In the genomic region with DNA sequence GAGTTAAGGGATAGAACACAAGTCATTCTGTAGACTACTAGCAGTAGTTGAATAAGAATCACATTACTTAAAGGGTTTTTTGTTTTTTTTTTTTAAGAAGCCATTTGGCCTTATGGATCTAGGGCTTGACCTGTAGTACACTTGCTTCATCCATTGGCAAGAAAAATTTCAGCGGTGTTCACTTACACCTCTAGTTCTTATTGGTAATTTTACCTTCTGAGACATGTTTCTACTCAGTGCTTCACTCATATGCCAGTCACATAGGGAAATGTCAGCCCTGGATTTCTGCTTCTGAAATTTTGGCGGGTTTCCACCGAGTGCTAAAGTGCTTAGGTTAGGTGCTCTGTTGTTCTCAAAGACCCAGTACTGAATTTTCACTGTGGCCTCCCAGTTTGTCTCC, we compare ENCODE assay signal across 22 cellular contexts.
"Had no signal": no experiment of that assay in that cellular context is flagged by ENCODE, and none has a peak within 500 bp of the region (broad histone marks: within the 10 kb centered on the region; RNA-seq: fewer than 3 reads in every experiment).

No MANE protein-coding gene starts in this region.

- H3K9me3 ChIP-seq: heart right ventricle, mucosa of descending colon, stomach, suprapubic skin, tibial nerve had no signal

- H3K27me3 ChIP-seq: cardiac muscle cell, heart right ventricle, stomach, suprapubic skin, tibial nerve had no signal

- H3K4me1 Mint-ChIP-seq: activated CD4-positive, alpha-beta memory T cell treated with anti-CD3 and anti-CD28 coated beads, Interleukin-2, amount 10 ng/mL, durations not matched to agents 7 days and 5 days; activated naive CD4-positive, alpha-beta T cell treated with anti-CD3 and anti-CD28 coated beads, Interleukin-2, amount 10 ng/mL, durations not matched to agents 7 days and 5 days had no signal

- H3K27ac Mint-ChIP-seq: activated CD4-positive, alpha-beta memory T cell treated with anti-CD3 and anti-CD28 coated beads, Interleukin-2, amount 10 ng/mL, durations not matched to agents 7 days and 5 days; activated naive CD4-positive, alpha-beta T cell treated with anti-CD3 and anti-CD28 coated beads, Interleukin-2, amount 10 ng/mL, durations not matched to agents 7 days and 5 days; stimulated activated memory B cell treated with anti-CD40 and anti-IgM and Interleukin-4, amounts not matched to agents 10 μg/mL and 1 μg/mL and 100 μg/mL, for 72 hours had no signal

- H3K36me3 Mint-ChIP-seq: activated naive CD4-positive, alpha-beta T cell treated with anti-CD3 and anti-CD28 coated beads, Interleukin-2, amount 10 ng/mL, durations not matched to agents 7 days and 5 days; stimulated activated memory B cell treated with anti-CD40 and anti-IgM and Interleukin-4, amounts not matched to agents 10 μg/mL and 1 μg/mL and 100 μg/mL, for 72 hours had no signal

- H3K4me3 Mint-ChIP-seq: activated CD4-positive, alpha-beta memory T cell treated with anti-CD3 and anti-CD28 coated beads, Interleukin-2, amount 10 ng/mL, durations not matched to agents 7 days and 5 days; activated naive CD4-positive, alpha-beta T cell treated with anti-CD3 and anti-CD28 coated beads, Interleukin-2, amount 10 ng/mL, durations not matched to agents 7 days and 5 days; stimulated activated memory B cell treated with anti-CD40 and anti-IgM and Interleukin-4, amounts not matched to agents 10 μg/mL and 1 μg/mL and 100 μg/mL, for 72 hours had no signal

- H3K9me3 Mint-ChIP-seq: activated CD4-positive, alpha-beta memory T cell treated with anti-CD3 and anti-CD28 coated beads, Interleukin-2, amount 10 ng/mL, durations not matched to agents 7 days and 5 days; activated naive CD4-positive, alpha-beta T cell treated with anti-CD3 and anti-CD28 coated beads, Interleukin-2, amount 10 ng/mL, durations not matched to agents 7 days and 5 days; stimulated activated memory B cell treated with anti-CD40 and anti-IgM and Interleukin-4, amounts not matched to agents 10 μg/mL and 1 μg/mL and 100 μg/mL, for 72 hours had no signal

- H3K4me1 ChIP-seq: heart right ventricle, stomach, suprapubic skin, tibial nerve had no signal

- H3K27ac ChIP-seq: cardiac muscle cell, epithelial cell of prostate, heart right ventricle, stomach, suprapubic skin had no signal

- ATAC-seq: heart right ventricle; left cardiac atrium; mucosa of descending colon; sciatic nerve; stimulated activated memory B cell treated with anti-CD40 and anti-IgM and Interleukin-4, amounts not matched to agents 10 μg/mL and 1 μg/mL and 100 μg/mL, for 72 hours had no signal

- DNase-seq: activated CD4-positive, alpha-beta memory T cell treated with anti-CD3 and anti-CD28 coated beads, Interleukin-2, amount 10 ng/mL, durations not matched to agents 7 days and 5 days; activated CD4-positive, alpha-beta T cell treated with anti-CD3 and anti-CD28 coated beads for 48 hours; activated CD4-positive, CD25-positive, alpha-beta regulatory T cell; activated effector memory CD4-positive, alpha-beta T cell treated with anti-CD3 and anti-CD28 coated beads, Interleukin-2, amount 50 U/mL, for 16 hours; activated naive CD4-positive, alpha-beta T cell treated with anti-CD3 and anti-CD28 coated beads, Interleukin-2, amount 10 ng/mL, durations not matched to agents 7 days and 5 days; amygdala; heart right ventricle; islet precursor cell; left cardiac atrium; mesendoderm; mucosa of descending colon; nucleus accumbens; posterior cingulate gyrus; small intestine; stimulated activated CD4-positive, alpha-beta T cell treated with anti-CD3 and anti-CD28 coated beads, Interleukin-15, amount 100 ng/mL, for 24 hours; stomach had no signal

- FAIRE-seq: small intestine had no signal

- H3K4me3 ChIP-seq: cardiac muscle cell, heart right ventricle, mucosa of descending colon, stomach, suprapubic skin, tibial nerve had no signal

- H3K27me3 Mint-ChIP-seq: activated CD4-positive, alpha-beta memory T cell treated with anti-CD3 and anti-CD28 coated beads, Interleukin-2, amount 10 ng/mL, durations not matched to agents 7 days and 5 days; activated naive CD4-positive, alpha-beta T cell treated with anti-CD3 and anti-CD28 coated beads, Interleukin-2, amount 10 ng/mL, durations not matched to agents 7 days and 5 days; stimulated activated memory B cell treated with anti-CD40 and anti-IgM and Interleukin-4, amounts not matched to agents 10 μg/mL and 1 μg/mL and 100 μg/mL, for 72 hours had no signal
